8 cellular contexts compared by ENCODE assay signal in genomic region chr20:25390538-25391528, GRCh38. TPM values are rescaled to one million over a fixed set of nuclear protein-coding genes. Genes with fewer than 3 reads are reported as not detected.
DNase-seq lines count a peak whose midpoint lies in the region; ATAC-seq, FAIRE-seq and TF ChIP-seq lines count a peak whose summit lies in the region.

Gene ABHD12, minus strand, starts transcription at chr20:25390835. Its CDS starts 132 bp downstream, at chr20:25390703.

- H3F3A ChIP-seq in DOHH2 (ENCODE audit: control insufficient read depth, insufficient read depth) (peaks cover 10% of the 10 kb centered on the region; the same call in 1 of the 2 replicates), GM23248 (ENCODE audit: insufficient read depth) (peaks cover 9% of the 10 kb centered on the region)

- peak within 1 kb of the TSS; percentile 95 to 97 for H3K4me3 Mint-ChIP-seq in activated T-cell treated with anti-CD3 and anti-CD28 coated beads, Interleukin-2, amount 50 U/mL, for 72 hours

- H3K4me3 ChIP-seq in DOHH2 (ENCODE audit: low read length): peak within 1 kb of the TSS; percentile 77
- H3K4me3 ChIP-seq in GM23248: peak within 1 kb of the TSS; percentile 84
- peak within 1 kb of the TSS; percentile 99 for H3K4me3 ChIP-seq in Karpas-422 (ENCODE audit: low read length)
- peak within 1 kb of the TSS; percentile 78 to 91 (median 81) for H3K4me3 ChIP-seq in esophagus squamous epithelium

- peak within 1 kb of the TSS; percentile 86 for H3K27ac ChIP-seq in DOHH2 (ENCODE audit: low read depth, low read length)
- peak within 1 kb of the TSS; percentile 83 for H3K27ac ChIP-seq in GM23248
- peak within 1 kb of the TSS; percentile 87 for H3K27ac ChIP-seq in Karpas-422 (ENCODE audit: low read length)
- peak within 1 kb of the TSS; percentile 86 to 98 (median 92) for H3K27ac ChIP-seq in esophagus squamous epithelium

- H3K4me1 ChIP-seq in DOHH2 (ENCODE audit: control insufficient read depth, low read length) (peaks cover 40% of the 10 kb centered on the region), GM23248 (ENCODE audit: insufficient read depth) (0 out of 2 replicates have a peak, but pooled peaks cover 5% of the 10 kb centered on the region), Karpas-422 (ENCODE audit: low read length) (peaks cover 35% of the 10 kb centered on the region), esophagus squamous epithelium (peaks cover 0 to 21% (median 5%) of the 10 kb centered on the region in 3 donors)

- H3K9ac ChIP-seq in GM23248 (peak within 1 kb of the TSS; percentile 91), Karpas-422 (ENCODE audit: low read length) (peak within 1 kb of the TSS; percentile 95)

- in situ Hi-C loops in GM23248 (cut with MboI): no loop called here

- 1% methylated on average over 48 to 62 of the region's 91 CpGs for WGBS in GM23248 (ENCODE audit: low coverage in 1 of 2, low lambda C conversion rate in 2 of 2, missing lambda C conversion rate in 2 of 2), 2 experiments
- 1 to 3% methylated on average over 14 to 19 of the region's 91 CpGs for WGBS in esophagus squamous epithelium, 2 donors

- DNase-seq in GM23248 (peak; percentile 100), Karpas-422 (peak; percentile 98), RCC 7860 (ENCODE audit: low spot score) (peak; percentile 87), esophagus squamous epithelium (lab: John Stamatoyannopoulos, UW) (peak; percentile 63), myocyte (ENCODE audit: low read depth) (peak; percentile 98)
- peak; percentile 95 to 96 for DNase-seq in activated T-cell treated with anti-CD3 and anti-CD28 coated beads, Interleukin-2, amount 50 U/mL, for 72 hours
- DNase-seq in stimulated activated CD8-positive, alpha-beta memory T cell treated with anti-CD3 and anti-CD28 coated beads, Interleukin-7, amount 100 ng/mL, for 4 hours (ENCODE audit: low read depth in 2 of 2): peak; percentile 87 to 95

- H2AFZ ChIP-seq in GM23248 (peak within 1 kb of the TSS; percentile 89), Karpas-422 (ENCODE audit: low read length) (peak within 1 kb of the TSS; percentile 13; the same call in 1 of the 2 replicates)

- peak in 2 of 4 donors; percentile 80 to 91 for TF ChIP-seq POLR2A in esophagus squamous epithelium (IDR thresholded peaks at IDR 0.05)

- FAIRE-seq in RCC 7860 (lab: Jason Lieb, UNC): no peak

- H3K79me2 ChIP-seq in DOHH2 (ENCODE audit: control insufficient read depth, low read length) (peaks cover 42% of the 10 kb centered on the region), GM23248 (ENCODE audit: insufficient read depth) (peaks cover 38% of the 10 kb centered on the region), Karpas-422 (ENCODE audit: low read length) (peaks cover 45% of the 10 kb centered on the region)

- H3K4me2 ChIP-seq in DOHH2 (ENCODE audit: low read length) (peak within 1 kb of the TSS; percentile 97), GM23248 (ENCODE audit: unreplicated experiment) (peak within 1 kb of the TSS; percentile 93), Karpas-422 (ENCODE audit: low read depth, low read length, poor library complexity, severe bottlenecking) (peak within 1 kb of the TSS; percentile 86)

- H3K4me1 Mint-ChIP-seq in activated T-cell treated with anti-CD3 and anti-CD28 coated beads, Interleukin-2, amount 50 U/mL, for 72 hours (ENCODE audit: low read depth): peaks cover 15% of the 10 kb centered on the region

- H3K27me3 Mint-ChIP-seq in activated T-cell treated with anti-CD3 and anti-CD28 coated beads, Interleukin-2, amount 50 U/mL, for 72 hours (ENCODE audit: low read depth): no peaks in the 10 kb centered on the region

- intact Hi-C loops in esophagus squamous epithelium (cut with DNase I): loop anchor here (10.0 kb wide), 2 partner anchors 96 to 396 kb away; partner anchors contain the start of gene APMAP

- H4K20me1 ChIP-seq in DOHH2 (ENCODE audit: control insufficient read depth, insufficient read depth, low read depth, low read length): 0 out of 2 replicates have a peak, but pooled peaks cover 3% of the 10 kb centered on the region
- H4K20me1 ChIP-seq in GM23248 (ENCODE audit: insufficient read depth): no peaks in the 10 kb centered on the region
- H4K20me1 ChIP-seq in Karpas-422 (ENCODE audit: insufficient read depth, low read depth, low read length): peaks cover 8% of the 10 kb centered on the region

- peaks cover 4% of the 10 kb centered on the region for H3K36me3 ChIP-seq in DOHH2 (ENCODE audit: control insufficient read depth, low read length)
- H3K36me3 ChIP-seq in GM23248 (ENCODE audit: low read depth): no peaks in the 10 kb centered on the region
- peaks cover 8% of the 10 kb centered on the region; the same call in 1 of the 2 replicates for H3K36me3 ChIP-seq in Karpas-422 (ENCODE audit: insufficient read depth, low read length)
- H3K36me3 ChIP-seq in esophagus squamous epithelium: no peaks in the 10 kb centered on the region

- peaks cover 0 to 3% of the 10 kb centered on the region in 2 donors for H3K36me3 Mint-ChIP-seq in activated T-cell treated with anti-CD3 and anti-CD28 coated beads, Interleukin-2, amount 50 U/mL, for 72 hours (ENCODE audit: insufficient read depth in 2 of 2)

- H3K27me3 ChIP-seq in DOHH2 (ENCODE audit: control insufficient read depth, low read length) (no peaks in the 10 kb centered on the region), GM23248 (replicated peaks; ENCODE audit: insufficient read depth) (no peaks in the 10 kb centered on the region), Karpas-422 (ENCODE audit: low read length) (no peaks in the 10 kb centered on the region), esophagus squamous epithelium (no peaks in the 10 kb centered on the region)

- ATAC-seq in activated T-cell treated with anti-CD3 and anti-CD28 coated beads, Interleukin-2, amount 50 U/mL, for 72 hours (replicated peaks in 1 of 2): peak; percentile 93 to 96

- H3K27ac Mint-ChIP-seq in activated T-cell treated with anti-CD3 and anti-CD28 coated beads, Interleukin-2, amount 50 U/mL, for 72 hours: peak within 1 kb of the TSS; percentile 89

- H3K9me3 ChIP-seq in DOHH2 (ENCODE audit: control insufficient read depth, insufficient read depth, low read length): no peaks in the 10 kb centered on the region
- no peaks in the 10 kb centered on the region for H3K9me3 ChIP-seq in GM23248 (ENCODE audit: low read depth)
- H3K9me3 ChIP-seq in Karpas-422 (ENCODE audit: low read length): no peaks in the 10 kb centered on the region
- H3K9me3 ChIP-seq in esophagus squamous epithelium: no peaks in the 10 kb centered on the region

- TF ChIP-seq CTCF in DOHH2 (IDR thresholded peaks at IDR 0.05; ENCODE audit: low read depth, low read length, poor library complexity, severe bottlenecking) (no peak), esophagus squamous epithelium (IDR thresholded peaks at IDR 0.05) (no peak)

- no peaks in the 10 kb centered on the region for H3K9me3 Mint-ChIP-seq in activated T-cell treated with anti-CD3 and anti-CD28 coated beads, Interleukin-2, amount 50 U/mL, for 72 hours

- H3K9me2 ChIP-seq in DOHH2 (replicated peaks; ENCODE audit: control insufficient read depth, low read length) (no peaks in the 10 kb centered on the region), GM23248 (ENCODE audit: insufficient read depth) (no peaks in the 10 kb centered on the region), Karpas-422 (replicated peaks; ENCODE audit: insufficient read depth, low read length) (no peaks in the 10 kb centered on the region)

RNA-seq across cellular contexts. Expression of gene ABHD12, which starts in this region (rescaled TPM):
- 48.6 and 50.6 TPM in 2 replicates for total RNA-seq in GM23248 (2014; rRNA removed; shearing (Covaris generic))
- polyA plus RNA-seq in GM23248 (2016; fragmentation: Nextera tagmentation; extraction: Ambion mirVana): 75.0 and 82.1 TPM in 2 replicates
- total RNA-seq in Karpas-422 (2014; rRNA removed; shearing (Covaris generic); ENCODE audit: low replicate concordance): 26.1 and 35.9 TPM in 2 replicates
- 10 to 100 TPM; 25.5 to 26.5 TPM for total RNA-seq in activated T-cell treated with anti-CD3 and anti-CD28 coated beads, Interleukin-2, amount 50 U/mL, for 72 hours
- total RNA-seq in esophagus squamous epithelium (10 to 100 TPM; 23.8 to 62.1 (median 36.4) TPM), myocyte (36.1 and 40.4 TPM in 2 replicates)
- 42.8 TPM for polyA plus RNA-seq in myocyte (2012)

Comparison
In these comparisons a context has a peak if more than half of its experiments do, and no peak if none do; other contexts are left out.
1. Peak in every context shown above with its lines: DNase-seq, ATAC-seq, H3K4me3 ChIP-seq and H3K27ac ChIP-seq.